Comparison of ENCODE assay signal across 15 cellular contexts in the genomic region with DNA sequence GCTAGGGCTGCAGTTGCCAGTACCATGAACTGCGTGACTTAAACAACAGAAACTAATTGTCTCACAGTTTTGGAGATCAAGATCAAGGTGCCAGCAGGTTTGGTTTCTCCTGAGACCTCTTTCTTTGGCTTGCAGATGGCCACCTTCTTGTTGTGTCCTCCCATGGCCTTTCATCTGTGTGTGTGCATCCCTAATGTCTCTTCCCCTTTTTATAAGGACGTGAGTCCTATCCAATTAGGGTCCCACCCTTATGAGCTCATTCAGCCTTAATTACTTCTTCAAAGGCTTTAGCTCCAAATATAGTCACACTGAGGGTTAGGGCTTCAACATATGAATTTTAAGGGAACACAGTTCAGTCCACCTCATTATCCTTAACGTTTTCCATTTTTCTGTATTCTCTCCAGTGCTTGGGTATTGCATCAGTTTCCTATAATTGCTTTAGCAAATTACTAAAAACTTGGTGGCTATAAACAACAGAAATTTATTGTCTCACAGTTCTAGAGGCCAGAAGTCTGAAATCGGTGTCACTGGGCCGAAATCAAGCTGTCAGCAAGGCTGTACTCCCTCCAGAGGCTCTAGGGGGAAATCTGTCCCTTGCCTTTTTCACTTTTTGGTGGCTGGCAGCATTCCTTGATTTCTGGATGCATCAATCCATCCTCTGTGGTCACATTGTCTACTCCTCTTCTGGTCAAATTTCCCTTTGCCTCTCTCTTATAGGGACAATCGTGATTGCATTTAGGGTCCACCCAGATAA. TPM values are rescaled to one million over a fixed set of nuclear protein-coding genes. Genes with fewer than 3 reads are reported as not detected.
DNase-seq lines count a peak whose midpoint lies in the region; ATAC-seq, FAIRE-seq and TF ChIP-seq lines count a peak whose summit lies in the region.
"Had no signal": no experiment of that assay in that cellular context is flagged by ENCODE, and none has a peak within 500 bp of the region (broad histone marks: within the 10 kb centered on the region; RNA-seq: fewer than 3 reads in every experiment).

No MANE protein-coding gene starts in this region.

- H3K36me3 ChIP-seq in CD8-positive, alpha-beta memory T cell (ENCODE audit: insufficient read depth, low read length): no peaks in the 10 kb centered on the region
- 0 out of 8 replicates have a peak, but pooled peaks cover 0 to 2% (median 0%) of the 10 kb centered on the region in 4 experiments for H3K36me3 ChIP-seq in H1 (ENCODE audit: control insufficient read depth in 2 of 4, insufficient read depth in 4 of 4, low read length in 3 of 4)
- H3K36me3 ChIP-seq in ascending aorta: no peaks in the 10 kb centered on the region
- H3K36me3 ChIP-seq: gastroesophageal sphincter had no signal

- H3K4me2 ChIP-seq in H1 (ENCODE audit: insufficient read depth in 1 of 2, low read depth in 2 of 2, low read length in 2 of 2): no peak overlapping the region

- H3K27me3 ChIP-seq in AG04450 (ENCODE audit: control insufficient read depth, insufficient read depth, low read length) (no peaks in the 10 kb centered on the region), H1 (replicated peaks in 1 of 4; ENCODE audit: control insufficient read depth in 3 of 4, extremely low read depth in 1 of 4, insufficient read depth in 3 of 4, low read length in 3 of 4) (no peaks in the 10 kb centered on the region), ascending aorta (no peaks in the 10 kb centered on the region)
- no peaks in the 10 kb centered on the region for H3K27me3 ChIP-seq in CD8-positive, alpha-beta memory T cell (ENCODE audit: insufficient read depth, low read length, poor library complexity, severe bottlenecking)
- H3K27me3 ChIP-seq: gastroesophageal sphincter had no signal

- no peak overlapping the region for H2BK5ac ChIP-seq in H1 (ENCODE audit: low read depth, low read length)

- H3K27ac ChIP-seq in AG04450 (ENCODE audit: low read depth, low read length) (no peak overlapping the region), H1 (ENCODE audit: low read depth, low read length) (no peak overlapping the region), ascending aorta (no peak overlapping the region)
- H3K27ac ChIP-seq in CD8-positive, alpha-beta memory T cell (ENCODE audit: low read depth, low read length): no peak overlapping the region
- H3K27ac ChIP-seq: gastroesophageal sphincter had no signal

- no peak overlapping the region for H2AK5ac ChIP-seq in H1 (ENCODE audit: low read depth, low read length)

- no peaks in the 10 kb centered on the region for H3K79me1 ChIP-seq in H1 (ENCODE audit: low read depth, low read length)

- DNase-seq in AG04450 (ENCODE audit: low read depth, low spot score) (no peak), OCI-M1 (lab: John Stamatoyannopoulos, UW) (peak; percentile 32), H1 (ENCODE audit: low read depth in 1 of 2, low spot score in 2 of 2) (no peak), hippocampal formation (lab: John Stamatoyannopoulos, UW) (no peak), ascending aorta (ENCODE audit: low spot score in 2 of 2) (no peak)
- DNase-seq in CD8-positive, alpha-beta memory T cell: no peak
- DNase-seq in activated naive CD4-positive, alpha-beta T cell treated with anti-CD3 and anti-CD28 coated beads, Interleukin-2, amount 10 ng/mL, durations not matched to agents 7 days and 5 days: no peak
- DNase-seq: activated CD4-positive, alpha-beta memory T cell treated with anti-CD3 and anti-CD28 coated beads for 36 hours; H9; kidney glomerular epithelial cell; occipital lobe; stimulated activated CD8-positive, alpha-beta memory T cell treated with anti-CD3 and anti-CD28 coated beads, Interleukin-4, amount 100 ng/mL, for 48 hours; SW 1271 had no signal

- H4K91ac ChIP-seq in H1 (replicated peaks; ENCODE audit: insufficient read length, low read length): no peak overlapping the region

- peaks cover 49% of the 10 kb centered on the region for H3K4me1 ChIP-seq in CD8-positive, alpha-beta memory T cell (ENCODE audit: insufficient read depth, low read length)
- H3K4me1 ChIP-seq in H1 (replicated peaks in 1 of 4; ENCODE audit: control insufficient read depth in 3 of 4, insufficient read depth in 4 of 4, low read length in 3 of 4) (no peaks in the 10 kb centered on the region), ascending aorta (peaks cover 5 to 6% of the 10 kb centered on the region in 2 donors)

- no peak for ATAC-seq in GM21619 (IDR thresholded peaks at IDR 0.05; ENCODE audit: unreplicated experiment)
- ATAC-seq: gastroesophageal sphincter had no signal

- H3K4ac ChIP-seq in H1 (replicated peaks; ENCODE audit: insufficient read length, low read depth, low read length): no peak overlapping the region

- no peaks in the 10 kb centered on the region for H4K20me1 ChIP-seq in H1 (replicated peaks in 1 of 2; ENCODE audit: control insufficient read depth in 1 of 2, insufficient read depth in 2 of 2, low read length in 2 of 2)

- no peak for FAIRE-seq in H1 (lab: Jason Lieb, UNC)

- H3K4me1 Mint-ChIP-seq in CD8-positive, alpha-beta memory T cell: peaks cover 92 to 96% (median 95%) of the 10 kb centered on the region in 3 donors
- peaks cover 31% of the 10 kb centered on the region for H3K4me1 Mint-ChIP-seq in activated naive CD4-positive, alpha-beta T cell treated with anti-CD3 and anti-CD28 coated beads, Interleukin-2, amount 10 ng/mL, durations not matched to agents 7 days and 5 days

- peak overlapping the region; percentile 91 to 99 (median 96) for H3K27ac Mint-ChIP-seq in CD8-positive, alpha-beta memory T cell
- H3K27ac Mint-ChIP-seq in activated naive CD4-positive, alpha-beta T cell treated with anti-CD3 and anti-CD28 coated beads, Interleukin-2, amount 10 ng/mL, durations not matched to agents 7 days and 5 days: no peak overlapping the region
- H3K27ac Mint-ChIP-seq: H9 had no signal

- H3K4me3 Mint-ChIP-seq in CD8-positive, alpha-beta memory T cell: peak overlapping the region in 3 of 7 donors; percentile 32 to 78 (median 63)
- no peak overlapping the region for H3K4me3 Mint-ChIP-seq in activated naive CD4-positive, alpha-beta T cell treated with anti-CD3 and anti-CD28 coated beads, Interleukin-2, amount 10 ng/mL, durations not matched to agents 7 days and 5 days
- H3K4me3 Mint-ChIP-seq: activated CD4-positive, alpha-beta memory T cell treated with anti-CD3 and anti-CD28 coated beads for 36 hours; H9 had no signal

- no peak for TF ChIP-seq EP300 in H1 (IDR thresholded peaks at IDR 0.05; ENCODE audit: borderline replicate concordance in 1 of 2, low read depth in 2 of 2, low read length in 2 of 2)

- H4K8ac ChIP-seq in H1 (ENCODE audit: extremely low read depth, insufficient read depth, low read length): no peak overlapping the region

- 81% methylated on average over 6 of the region's 6 CpGs; no CpG with 5 or more reads in 1 of the 2 experiments for WGBS in H1 (ENCODE audit: extremely low coverage in 1 of 2, insufficient coverage in 1 of 2, insufficient read length in 1 of 2, insufficient replicate concordance in 2 of 2, low coverage in 1 of 2, low lambda C conversion rate in 2 of 2, missing lambda C conversion rate in 1 of 2), 2 experiments

- no peak overlapping the region for H2BK12ac ChIP-seq in H1 (ENCODE audit: low read depth, low read length)

- no peak overlapping the region for H3K4me3 ChIP-seq in AG04450 (ENCODE audit: low read depth, low read length)
- no peak overlapping the region for H3K4me3 ChIP-seq in CD8-positive, alpha-beta memory T cell (ENCODE audit: low read length)
- no peak overlapping the region for H3K4me3 ChIP-seq in H1 (ENCODE audit: extremely low read depth in 1 of 4, insufficient read depth in 2 of 4, low read depth in 3 of 4, low read length in 4 of 4)
- no peak overlapping the region for H3K4me3 ChIP-seq in ascending aorta
- H3K4me3 ChIP-seq: gastroesophageal sphincter had no signal

- H3K14ac ChIP-seq in H1 (ENCODE audit: insufficient read length): no peak overlapping the region

- H2BK20ac ChIP-seq in H1 (ENCODE audit: low read length): no peak overlapping the region

- CTCF ChIA-PET in AG04450 (lab: Charles Lee): interaction anchor here (1.0 to 2.7 kb wide), 2 partner anchors 240 to 241 kb away, joined by 3 to 6 read pairs; no protein-coding TSS in a partner anchor
- CTCF ChIA-PET in CD8-positive, alpha-beta memory T cell (lab: Charles Lee): interaction anchor here (0.7 to 2.0 kb wide), 4 partner anchors 9 to 223 kb away, joined by 3 to 5 read pairs (median 4); no protein-coding TSS in a partner anchor
- CTCF ChIA-PET in H1 (lab: Charles Lee; ENCODE audit: partially characterized antibody): interaction anchor here (1.0 to 1.7 kb wide), 2 partner anchors 9 to 222 kb away, joined by 4 to 7 read pairs; no protein-coding TSS in a partner anchor
- CTCF ChIA-PET in activated naive CD4-positive, alpha-beta T cell treated with anti-CD3 and anti-CD28 coated beads, Interleukin-2, amount 10 ng/mL, durations not matched to agents 7 days and 5 days (lab: Charles Lee): no interaction called here

- no peak overlapping the region for H3K18ac ChIP-seq in H1 (ENCODE audit: extremely low read depth, low read length)

- H4K5ac ChIP-seq in H1 (ENCODE audit: insufficient read length, low read depth, low read length): no peak overlapping the region

- no peak overlapping the region for H3K56ac ChIP-seq in H1 (replicated peaks; ENCODE audit: insufficient read length, low read depth, low read length)

- H2BK15ac ChIP-seq in H1 (ENCODE audit: low read length): no peak overlapping the region

- H3K36me3 Mint-ChIP-seq in CD8-positive, alpha-beta memory T cell: peaks cover 33 to 43% (median 39%) of the 10 kb centered on the region in 3 donors
- H3K36me3 Mint-ChIP-seq in activated naive CD4-positive, alpha-beta T cell treated with anti-CD3 and anti-CD28 coated beads, Interleukin-2, amount 10 ng/mL, durations not matched to agents 7 days and 5 days: peaks cover 14% of the 10 kb centered on the region

- POLR2A ChIA-PET in AG04450 (lab: Yijun Ruan, JAX): no interaction called here
- POLR2A ChIA-PET in CD8-positive, alpha-beta memory T cell (lab: Charles Lee): no interaction called here
- POLR2A ChIA-PET in H1 (lab: Charles Lee; ENCODE audit: partially characterized antibody): interaction anchor here (1.0 to 1.1 kb wide), 2 partner anchors 12 to 62 kb away, joined by 3 read pairs; no protein-coding TSS in a partner anchor

- no peak overlapping the region for H3K23ac ChIP-seq in H1 (ENCODE audit: insufficient read length)

- TF ChIP-seq RAD21 in H1 (IDR thresholded peaks at IDR 0.05 in 1 of 2, conservative IDR thresholded peaks at IDR 0.05 in 1 of 2; ENCODE audit: low read depth in 2 of 2, low read length in 2 of 2): peak; percentile 13 to 40; a peak in 2 of 4 replicates

- no peaks in the 10 kb centered on the region for H3K79me2 ChIP-seq in H1 (ENCODE audit: control insufficient read depth in 1 of 2, insufficient read depth in 2 of 2, low read length in 2 of 2)

- intact Hi-C loops in ascending aorta (cut with DNase I): no loop called here

- no peak for TF ChIP-seq POLR2A in H1 (IDR thresholded peaks at IDR 0.05; ENCODE audit: control extremely low read depth in 1 of 2, low read depth in 2 of 2, low read length in 2 of 2)

- no peaks in the 10 kb centered on the region for H3K27me3 Mint-ChIP-seq in CD8-positive, alpha-beta memory T cell
- H3K27me3 Mint-ChIP-seq in activated naive CD4-positive, alpha-beta T cell treated with anti-CD3 and anti-CD28 coated beads, Interleukin-2, amount 10 ng/mL, durations not matched to agents 7 days and 5 days: no peaks in the 10 kb centered on the region
- H3K27me3 Mint-ChIP-seq: activated CD4-positive, alpha-beta memory T cell treated with anti-CD3 and anti-CD28 coated beads for 36 hours had no signal

- H2BK120ac ChIP-seq in H1 (replicated peaks; ENCODE audit: low read depth, low read length): no peak overlapping the region

- TF ChIP-seq CTCF in AG04450 (IDR thresholded peaks at IDR 0.05; ENCODE audit: low read depth, low read length): 0 out of 2 replicates have a peak, but pooled peaks have one; percentile 3
- peak in 1 of 3 experiments; percentile 10; a peak in 1 of 4 replicates for TF ChIP-seq CTCF in H1 (IDR thresholded peaks at IDR 0.05; ENCODE audit: control extremely low read depth in 1 of 3, insufficient read depth in 1 of 3, low read depth in 1 of 3, low read length in 3 of 3)
- TF ChIP-seq CTCF in ascending aorta (IDR thresholded peaks at IDR 0.05): no peak

- no peak overlapping the region for H2AFZ ChIP-seq in H1 (ENCODE audit: low read length)

- H3K9me3 ChIP-seq in AG04450 (ENCODE audit: control insufficient read depth, insufficient read depth, low read length) (no peaks in the 10 kb centered on the region), H1 (ENCODE audit: insufficient read depth in 2 of 2, low read depth in 1 of 2, low read length in 1 of 2) (no peaks in the 10 kb centered on the region), ascending aorta (no peaks in the 10 kb centered on the region)
- no peaks in the 10 kb centered on the region for H3K9me3 ChIP-seq in CD8-positive, alpha-beta memory T cell (ENCODE audit: low read length)
- H3K9me3 ChIP-seq: gastroesophageal sphincter had no signal

- H3K9me3 Mint-ChIP-seq in CD8-positive, alpha-beta memory T cell: no peaks in the 10 kb centered on the region
- H3K9me3 Mint-ChIP-seq in activated naive CD4-positive, alpha-beta T cell treated with anti-CD3 and anti-CD28 coated beads, Interleukin-2, amount 10 ng/mL, durations not matched to agents 7 days and 5 days: no peaks in the 10 kb centered on the region
- H3K9me3 Mint-ChIP-seq: activated CD4-positive, alpha-beta memory T cell treated with anti-CD3 and anti-CD28 coated beads for 36 hours; H9 had no signal

- H3K9ac ChIP-seq in H1 (replicated peaks in 1 of 4; ENCODE audit: extremely low read depth in 1 of 4, low read depth in 3 of 4, low read length in 3 of 4): no peak overlapping the region

- H3K23me2 ChIP-seq in H1 (ENCODE audit: low read depth, low read length): no peaks in the 10 kb centered on the region

RNA-seq across cellular contexts. Expression of a gene that starts 34.1 kb away (rescaled TPM):
- 231 and 245 TPM in 2 replicates for polyA plus RNA-seq in AG04450 (2011; rRNA removed)
- 236 and 266 TPM in 2 replicates for polyA minus RNA-seq in AG04450 (2011; rRNA and poly(A)+ RNA removed)
- 10 to 100 TPM; 37.1 to 39.1 TPM for total RNA-seq in CD8-positive, alpha-beta memory T cell
- 141 TPM for polyA plus RNA-seq in CD8-positive, alpha-beta memory T cell
- 24.7 and 25.2 TPM in 2 replicates for total RNA-seq in H1 (2021; fragmentation: NEBNext Ultra II Directional; extraction: Animal tissue kit (Norgen Biotek cat#: 25700))
- 18.4 and 19.3 TPM in 2 replicates for polyA plus RNA-seq in H1 (2011; rRNA removed)
- polyA plus RNA-seq in H1 (2011; cell fraction: cytosol; rRNA removed): 19.7 TPM
- 23.3 TPM for polyA plus RNA-seq in H1 (2011; cell fraction: nucleus; rRNA removed)
- 12.0 to 23.5 TPM (median 15.7 TPM) in 4 replicates for polyA plus RNA-seq in H1 (2012, experiment 1 of 2)
- 7.4 TPM for polyA plus RNA-seq in H1 (2012, experiment 2 of 2)
- polyA plus RNA-seq in H1 (2013, experiment 1 of 2): 23.5 TPM
- 27.0 TPM for polyA plus RNA-seq in H1 (2013, experiment 2 of 2)
- polyA minus RNA-seq in H1 (2011; rRNA and poly(A)+ RNA removed): 25.5 and 26.6 TPM in 2 replicates
- polyA minus RNA-seq in H1 (2011; cell fraction: cytosol; rRNA and poly(A)+ RNA removed): 10.1 TPM
- polyA minus RNA-seq in H1 (2011; cell fraction: nucleus; rRNA and poly(A)+ RNA removed): 23.3 TPM
- total RNA-seq in ascending aorta: 65.5 TPM
